1 cellular context compared by ENCODE assay signal in the genomic region with DNA sequence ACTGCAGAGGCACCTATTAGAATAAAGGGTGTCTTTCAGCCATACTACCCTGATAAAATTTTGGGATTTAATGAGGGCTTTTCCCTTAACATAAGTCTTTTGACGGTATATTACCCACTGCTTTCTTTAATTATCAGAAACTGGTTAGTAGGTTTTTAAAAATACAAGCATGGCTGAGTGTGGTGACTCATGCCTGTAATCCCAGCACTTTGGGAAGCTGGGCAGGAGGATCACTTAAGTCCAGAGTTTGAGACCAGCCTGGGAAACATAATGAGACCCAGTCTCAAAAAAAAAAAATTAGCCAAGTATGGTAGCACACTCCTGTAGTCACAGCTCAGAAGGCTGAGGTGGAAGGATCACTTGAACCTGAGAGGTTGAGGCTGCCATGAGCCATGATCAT.
TF ChIP-seq lines count a peak whose summit lies in the region.

No MANE protein-coding gene starts in this region.

TF ChIP-seq in endothelial cell of umbilical vein, 7 proteins besides CTCF, POLR2A, EP300 and RAD21:
- TF ChIP-seq GATA2 (IDR thresholded peaks at IDR 0.05; ENCODE audit: insufficient read depth, insufficient read length, low read depth, low read length) = no peak
- TF ChIP-seq POLR2AphosphoS5 (IDR thresholded peaks at IDR 0.05; ENCODE audit: insufficient read depth, low read depth, low read length) = no peak
- TF ChIP-seq, protein P1, sequence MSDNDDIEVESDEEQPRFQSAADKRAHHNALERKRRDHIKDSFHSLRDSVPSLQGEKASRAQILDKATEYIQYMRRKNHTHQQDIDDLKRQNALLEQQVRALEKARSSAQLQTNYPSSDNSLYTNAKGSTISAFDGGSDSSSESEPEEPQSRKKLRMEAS (IDR thresholded peaks at IDR 0.05; ENCODE audit: insufficient read depth, insufficient read length) = no peak
- no peak for TF ChIP-seq MYC (IDR thresholded peaks at IDR 0.05; ENCODE audit: low read depth, low read length)
- TF ChIP-seq FOS (IDR thresholded peaks at IDR 0.05; ENCODE audit: borderline replicate concordance, insufficient read depth, low read length) = no peak
- TF ChIP-seq EZH2 (IDR thresholded peaks at IDR 0.05; ENCODE audit: borderline replicate concordance, low read depth, low read length, severe bottlenecking) = no peak
- TF ChIP-seq JUN (IDR thresholded peaks at IDR 0.05; ENCODE audit: borderline replicate concordance, insufficient read depth, insufficient read length, low read depth) = no peak
